18 cellular contexts compared by ENCODE assay signal in the genomic region with DNA sequence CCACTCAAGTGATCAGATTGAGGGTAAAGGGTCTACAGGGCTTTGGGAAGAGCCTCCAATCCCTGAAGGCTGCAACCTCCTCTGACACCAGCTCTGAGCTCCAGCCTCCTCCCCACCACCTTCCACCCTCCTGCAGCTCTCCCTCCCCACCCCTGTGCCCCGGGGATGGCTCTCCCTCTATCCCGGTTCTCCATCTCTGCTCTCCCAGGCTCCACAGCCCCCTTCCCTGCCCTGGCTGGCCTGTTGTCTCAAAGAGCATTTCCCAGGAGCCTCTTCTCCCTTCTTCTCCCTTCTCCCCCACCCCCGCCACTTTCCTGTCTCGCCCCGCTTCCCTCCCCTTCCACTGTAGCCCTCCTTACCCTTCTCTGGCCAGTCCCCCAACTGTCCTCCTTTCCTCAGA. TPM values are rescaled to one million over a fixed set of nuclear protein-coding genes. Genes with fewer than 3 reads are reported as not detected.
DNase-seq lines count a peak whose midpoint lies in the region; ATAC-seq and TF ChIP-seq lines count a peak whose summit lies in the region.
"Had no signal": no experiment of that assay in that cellular context is flagged by ENCODE, and none has a peak within 500 bp of the region (broad histone marks: within the 10 kb centered on the region; RNA-seq: fewer than 3 reads in every experiment).

No MANE protein-coding gene starts in this region.

- peak overlapping the region; percentile 64 for H3K4ac ChIP-seq in IMR-90 (ENCODE audit: low read depth, low read length)

- H3K4me1 ChIP-seq in IMR-90 (ENCODE audit: control insufficient read depth, insufficient read depth, low read length) (peaks cover 18% of the 10 kb centered on the region), endocrine pancreas (ENCODE audit: control insufficient read depth, insufficient read depth, low read length) (no peaks in the 10 kb centered on the region)

- H2BK15ac ChIP-seq in IMR-90 (ENCODE audit: low read depth, low read length) = peak overlapping the region; percentile 36; the same call in 1 of the 3 replicates

- no peak overlapping the region for H3K27ac Mint-ChIP-seq in nephron progenitor cell

- intact Hi-C loops in IMR-90 (cut with micrococcal nuclease) = loop anchor here (10.0 kb wide), 1 partner anchor 64 kb away; no protein-coding TSS in a partner anchor

- no peak for TF ChIP-seq RAD21 in IMR-90 (IDR thresholded peaks at IDR 0.05; ENCODE audit: low read length)

- CTCF ChIA-PET in AG04449 (lab: Yijun Ruan, JAX) = interaction anchor here (2.6 to 9.5 kb wide), 6 partner anchors 8 to 198 kb away, joined by 16 to 378 read pairs (median 228); a partner anchor contains a TSS
- CTCF ChIA-PET in IMR-90 (lab: Yijun Ruan, JAX) = interaction anchor here (0.6 to 2.6 kb wide), 3 partner anchors 21 to 167 kb away, joined by 3 to 23 read pairs (median 5); no protein-coding TSS in a partner anchor

- H3K4me3 ChIP-seq in AG04449 (ENCODE audit: low read depth, low read length) = peak overlapping the region; percentile 49
- no peak overlapping the region for H3K4me3 ChIP-seq in IMR-90 (ENCODE audit: insufficient read depth, low read depth, low read length)
- peak overlapping the region; percentile 37 for H3K4me3 ChIP-seq in endocrine pancreas (ENCODE audit: control insufficient read depth, insufficient read depth, low read length)

- H3K9me3 Mint-ChIP-seq in nephron progenitor cell = no peaks in the 10 kb centered on the region
- H3K9me3 Mint-ChIP-seq: central memory CD8-positive, alpha-beta T cell had no signal

- no peak overlapping the region for H3K23ac ChIP-seq in IMR-90 (ENCODE audit: low read depth, low read length)

- peaks cover 64% of the 10 kb centered on the region for H3K27me3 Mint-ChIP-seq in nephron progenitor cell (ENCODE audit: low read depth, poor library complexity)

- no peak overlapping the region for H3K27ac ChIP-seq in IMR-90 (ENCODE audit: insufficient read depth, low read length)

- TF ChIP-seq CTCF in AG04449 (IDR thresholded peaks at IDR 0.05; ENCODE audit: insufficient read depth, low read length, missing control alignments) (no peak), IMR-90 (conservative IDR thresholded peaks at IDR 0.05; ENCODE audit: low read depth, low read length) (no peak), nephron progenitor cell (IDR thresholded peaks at IDR 0.05) (no peak)

- no peak overlapping the region for H3K56ac ChIP-seq in IMR-90 (ENCODE audit: extremely low read depth, insufficient read depth, low read length)

- 43% methylated on average over 3 of the region's 5 CpGs; no CpG with 5 or more reads in 1 of the 2 experiments for WGBS in IMR-90 (ENCODE audit: extremely low coverage in 2 of 2, insufficient read length in 1 of 2), 2 experiments

- H3K36me3 ChIP-seq in IMR-90 (ENCODE audit: control insufficient read depth, insufficient read depth, low read length) = no peaks in the 10 kb centered on the region
- H3K36me3 ChIP-seq in endocrine pancreas (ENCODE audit: control insufficient read depth, insufficient read depth, low read length) = no peaks in the 10 kb centered on the region

- in situ Hi-C loops in IMR-90 (cut with MboI; ENCODE audit: low sequenced_read_pairs) = no loop called here

- peak overlapping the region; percentile 30 to 50; a peak in 3 of 4 replicates for H4K8ac ChIP-seq in IMR-90 (ENCODE audit: low read depth in 2 of 2, low read length in 2 of 2)

- H2BK5ac ChIP-seq in IMR-90 (ENCODE audit: low read depth, low read length, poor library complexity, severe bottlenecking) = no peak overlapping the region

- H3K4me1 Mint-ChIP-seq in nephron progenitor cell = peaks cover 31% of the 10 kb centered on the region

- H3K14ac ChIP-seq in IMR-90 (replicated peaks; ENCODE audit: low read depth, low read length) = 0 out of 2 replicates have a peak overlapping the region, but pooled peaks have one; percentile 19

- no peaks in the 10 kb centered on the region for H3K9me1 ChIP-seq in IMR-90 (ENCODE audit: insufficient read depth, low read length)

- no peak for TF ChIP-seq POLR2A in IMR-90 (IDR thresholded peaks at IDR 0.05; ENCODE audit: low read depth, low read length)

- peak overlapping the region; percentile 69 for H2BK120ac ChIP-seq in IMR-90 (ENCODE audit: low read depth, low read length)

- peak overlapping the region; percentile 20; the same call in 1 of the 2 replicates for H3K18ac ChIP-seq in IMR-90 (ENCODE audit: low read depth, low read length)

- ATAC-seq in IMR-90 (ENCODE audit: low read depth) = no peak

- no TSS peak for BruUV-seq in IMR-90 (replicated peaks; lab: Mats Ljungman, UMichigan)

- peak overlapping the region; percentile 43; the same call in 1 of the 2 replicates for H4K5ac ChIP-seq in IMR-90 (ENCODE audit: low read depth, low read length)

- H3K36me3 Mint-ChIP-seq in nephron progenitor cell (ENCODE audit: low read depth) = no peaks in the 10 kb centered on the region

- H3K79me1 ChIP-seq in IMR-90 (ENCODE audit: low read depth in 1 of 2, low read length in 2 of 2) = no peaks in the 10 kb centered on the region

- no peak overlapping the region; the same call in 1 of the 2 replicates for H3K4me2 ChIP-seq in IMR-90 (ENCODE audit: low read depth, low read length)

- 0 out of 2 replicates have a peak overlapping the region, but pooled peaks have one; percentile 15 for H3K9ac ChIP-seq in IMR-90 (ENCODE audit: low read depth, low read length)
- peak overlapping the region; percentile 74 for H3K9ac ChIP-seq in endocrine pancreas (ENCODE audit: control insufficient read depth, insufficient read depth, low read length)

- dilution Hi-C loops in IMR-90 (cut with HindIII; ENCODE audit: low sequenced_read_pairs, unreplicated experiment) = no loop called here

- H3K27me3 ChIP-seq in IMR-90 (ENCODE audit: control insufficient read depth, insufficient read depth, low read length) (no peaks in the 10 kb centered on the region), endocrine pancreas (ENCODE audit: control insufficient read depth, insufficient read depth, low read length) (no peaks in the 10 kb centered on the region)

- peak overlapping the region; percentile 40 for H4K91ac ChIP-seq in IMR-90 (ENCODE audit: insufficient read depth, low read depth, low read length)

- peak overlapping the region; percentile 65; the same call in 1 of the 2 replicates for H2AK5ac ChIP-seq in IMR-90 (ENCODE audit: low read depth, low read length)

- no peaks in the 10 kb centered on the region for H3K9me3 ChIP-seq in IMR-90 (ENCODE audit: control insufficient read depth, insufficient read depth, low read length)
- H3K9me3 ChIP-seq in endocrine pancreas (ENCODE audit: control insufficient read depth, low read length) = no peaks in the 10 kb centered on the region

- POLR2A ChIA-PET in AG04449 (lab: Yijun Ruan, JAX) (no interaction called here), IMR-90 (lab: Charles Lee; ENCODE audit: unreplicated experiment) (no interaction called here)

- H2AFZ ChIP-seq in IMR-90 (replicated peaks; ENCODE audit: low read length, poor library complexity) = peak overlapping the region; percentile 52

- DNase-seq in AG04449 (ENCODE audit: low read depth, low spot score) (no peak), IMR-90 (no peak), nephron progenitor cell (no peak), Kasumi-1 (lab: John Stamatoyannopoulos, UW) (no peak), T-helper 2 cell (no peak), DMS53 treated with DMSO at 0.1 percent for 48 hours (lab: John Stamatoyannopoulos, UW; ENCODE audit: unreplicated experiment) (no peak)
- no peak for DNase-seq in activated CD4-positive, alpha-beta T cell treated with anti-CD3 and anti-CD28 coated beads, Interleukin-2, amount 50 U/mL, for 48 hours
- DNase-seq: activated CD4-positive, alpha-beta T cell treated with anti-CD3 and anti-CD28 coated beads for 1 hour; effector CD8-positive, alpha-beta T cell; HCEC 1CT; NCI-H2029 treated with DMSO at 0.1 percent for 48 hours; NCI-H748 treated with DMSO at 0.1 percent for 48 hours; stimulated activated naive CD4-positive, alpha-beta T cell; T-helper 9 cell; trophoblast cell had no signal

- H4K20me1 ChIP-seq in IMR-90 (ENCODE audit: insufficient read depth, low read length) = no peaks in the 10 kb centered on the region

- peak overlapping the region; percentile 67 for H2AK9ac ChIP-seq in IMR-90 (replicated peaks; ENCODE audit: low read depth, low read length, poor library complexity)

- H3K4me3 Mint-ChIP-seq in nephron progenitor cell = peak overlapping the region; percentile 60
- H3K4me3 Mint-ChIP-seq: central memory CD8-positive, alpha-beta T cell had no signal

- peak overlapping the region; percentile 69; the same call in 1 of the 2 replicates for H2BK20ac ChIP-seq in IMR-90 (ENCODE audit: low read depth, low read length)

TF ChIP-seq in IMR-90, 13 proteins besides CTCF, POLR2A, EP300 and RAD21 (continues in another document):
- TF ChIP-seq FOS (IDR thresholded peaks at IDR 0.05; ENCODE audit: low read depth, low read length) = no peak
- TF ChIP-seq MAZ (IDR thresholded peaks at IDR 0.05; ENCODE audit: borderline replicate concordance, low read depth, low read length) = no peak
- TF ChIP-seq, protein P1, sequence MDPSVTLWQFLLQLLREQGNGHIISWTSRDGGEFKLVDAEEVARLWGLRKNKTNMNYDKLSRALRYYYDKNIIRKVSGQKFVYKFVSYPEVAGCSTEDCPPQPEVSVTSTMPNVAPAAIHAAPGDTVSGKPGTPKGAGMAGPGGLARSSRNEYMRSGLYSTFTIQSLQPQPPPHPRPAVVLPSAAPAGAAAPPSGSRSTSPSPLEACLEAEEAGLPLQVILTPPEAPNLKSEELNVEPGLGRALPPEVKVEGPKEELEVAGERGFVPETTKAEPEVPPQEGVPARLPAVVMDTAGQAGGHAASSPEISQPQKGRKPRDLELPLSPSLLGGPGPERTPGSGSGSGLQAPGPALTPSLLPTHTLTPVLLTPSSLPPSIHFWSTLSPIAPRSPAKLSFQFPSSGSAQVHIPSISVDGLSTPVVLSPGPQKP (IDR thresholded peaks at IDR 0.05; ENCODE audit: borderline replicate concordance, low read depth, low read length) = no peak
- no peak for TF ChIP-seq CEBPB (IDR thresholded peaks at IDR 0.05; ENCODE audit: low read depth, low read length)
- no peak for TF ChIP-seq SMC3 (IDR thresholded peaks at IDR 0.05; ENCODE audit: low read depth, low read length)
- no peak for TF ChIP-seq NFE2L2 (IDR thresholded peaks at IDR 0.05; ENCODE audit: low read depth, low read length)
- TF ChIP-seq RFX5 (IDR thresholded peaks at IDR 0.05; ENCODE audit: low read depth, low read length) = no peak
- TF ChIP-seq MXI1 (IDR thresholded peaks at IDR 0.05; ENCODE audit: borderline replicate concordance, low read depth, low read length) = no peak
- no peak for TF ChIP-seq BHLHE40 (IDR thresholded peaks at IDR 0.05; ENCODE audit: low read depth, low read length)
- no peak for TF ChIP-seq MAFK (IDR thresholded peaks at IDR 0.05; ENCODE audit: low read depth, low read length)

RNA-seq across cellular contexts. Expression of a gene that starts 1.1 kb away (rescaled TPM):
- 5.0 and 8.2 TPM in 2 replicates for total RNA-seq in IMR-90 (2012; rRNA removed)
- polyA plus RNA-seq in IMR-90 (2012; rRNA removed) = 19.9 and 20.6 TPM in 2 replicates
- polyA plus RNA-seq in IMR-90 (2012; cell fraction: cytosol; rRNA removed) = 10.7 and 13.6 TPM in 2 replicates
- 59.8 and 70.3 TPM in 2 replicates for polyA plus RNA-seq in IMR-90 (2012; cell fraction: nucleus; rRNA removed; ENCODE audit: low replicate concordance)
- total RNA-seq: SK-MEL-5 had no signal

RNA-seq across cellular contexts. Expression of a gene that starts 53.0 kb away (rescaled TPM):
- total RNA-seq in IMR-90 (2012; rRNA removed) = 14.9 and 20.3 TPM in 2 replicates
- 14.4 and 15.0 TPM in 2 replicates for polyA plus RNA-seq in IMR-90 (2012; rRNA removed)
- polyA plus RNA-seq in IMR-90 (2012; cell fraction: cytosol; rRNA removed) = 8.7 and 10.7 TPM in 2 replicates
- 6.9 and 17.1 TPM in 2 replicates for polyA plus RNA-seq in IMR-90 (2012; cell fraction: nucleus; rRNA removed; ENCODE audit: low replicate concordance)
